In the genomic region with DNA sequence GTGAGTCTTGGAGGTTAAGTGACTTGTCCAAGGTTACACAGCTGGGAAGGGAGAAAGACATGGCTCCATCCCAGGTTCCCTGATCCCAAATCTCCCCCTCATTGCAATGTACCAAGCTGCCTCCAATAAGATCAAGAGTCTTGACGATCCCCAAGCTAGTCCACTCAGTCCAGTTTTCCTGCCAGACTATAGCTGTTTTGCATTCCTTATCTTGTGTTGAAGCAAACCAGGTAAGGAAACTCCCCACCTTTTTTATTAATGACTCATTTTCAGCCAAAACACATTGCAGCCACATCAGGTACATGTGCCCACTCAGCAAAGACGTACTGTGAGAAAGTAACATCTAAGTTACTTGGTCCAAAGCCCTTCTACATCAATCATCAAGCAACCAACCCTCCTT, we compare ENCODE assay signal across 8 cellular contexts. TPM values are rescaled to one million over a fixed set of nuclear protein-coding genes. Genes with fewer than 3 reads are reported as not detected.
A peak's percentile ranks its signal among the peaks of the same experiment; 100 is the strongest.
DNase-seq lines count a peak whose midpoint lies in the region; ATAC-seq and TF ChIP-seq lines count a peak whose summit lies in the region.

No MANE protein-coding gene starts in this region.

- peaks cover 33% of the 10 kb centered on the region for H3K4me1 Mint-ChIP-seq in activated T-helper 17 cell treated with anti-CD3 and anti-CD28 coated beads, Interleukin-2, amount 50 U/mL, for 72 hours
- peaks cover 22% of the 10 kb centered on the region for H3K4me1 Mint-ChIP-seq in WTC11

- DNase-seq in BJ (ENCODE audit: low read depth): peak; percentile 54
- no peak for DNase-seq in HCT116 (ENCODE audit: low read depth, low spot score)
- peak; percentile 96 for DNase-seq in kidney glomerular epithelial cell (lab: John Stamatoyannopoulos, UW)
- no peak for DNase-seq in right lobe of liver
- no peak for DNase-seq in WTC11 (ENCODE audit: low spot score)
- no peak for DNase-seq in head of caudate nucleus
- DNase-seq in HuH-7 (ENCODE audit: low spot score): no peak

- no peak overlapping the region for H3K9ac ChIP-seq in HCT116 (ENCODE audit: low read length)

- H3K27me3 ChIP-seq in BJ (ENCODE audit: control insufficient read depth, insufficient read depth, low read length) (no peaks in the 10 kb centered on the region), HCT116 (ENCODE audit: insufficient read depth, low read length) (no peaks in the 10 kb centered on the region), right lobe of liver (no peaks in the 10 kb centered on the region)

- H3K9me3 Mint-ChIP-seq in activated T-helper 17 cell treated with anti-CD3 and anti-CD28 coated beads, Interleukin-2, amount 50 U/mL, for 72 hours: no peaks in the 10 kb centered on the region
- no peaks in the 10 kb centered on the region for H3K9me3 Mint-ChIP-seq in WTC11

- H3K27me3 Mint-ChIP-seq in activated T-helper 17 cell treated with anti-CD3 and anti-CD28 coated beads, Interleukin-2, amount 50 U/mL, for 72 hours: no peaks in the 10 kb centered on the region
- H3K27me3 Mint-ChIP-seq in WTC11 (ENCODE audit: low read depth): no peaks in the 10 kb centered on the region

- H3K9me2 ChIP-seq in HCT116 (ENCODE audit: insufficient read depth): no peaks in the 10 kb centered on the region

- H3K36me3 ChIP-seq in BJ (ENCODE audit: control insufficient read depth, insufficient read depth, low read length) (no peaks in the 10 kb centered on the region), HCT116 (ENCODE audit: control insufficient read depth in 1 of 2, insufficient read depth in 2 of 2, low read length in 2 of 2) (no peaks in the 10 kb centered on the region), right lobe of liver (no peaks in the 10 kb centered on the region)

- CTCF ChIA-PET in BJ (lab: Yijun Ruan, JAX) (interaction anchor here (1.2 kb wide), 1 partner anchor 11 kb away, joined by 3 read pairs; no protein-coding TSS in a partner anchor), HCT116 (lab: Charles Lee) (no interaction called here), WTC11 (lab: Charles Lee) (no interaction called here)

- H3K27ac Mint-ChIP-seq in activated T-helper 17 cell treated with anti-CD3 and anti-CD28 coated beads, Interleukin-2, amount 50 U/mL, for 72 hours: peak overlapping the region; percentile 96
- H3K27ac Mint-ChIP-seq in WTC11: no peak overlapping the region

- 45% methylated on average over 2 of the region's 2 CpGs for WGBS in right lobe of liver (ENCODE audit: insufficient coverage, low coverage, low lambda C conversion rate, missing lambda C conversion rate)

- H3K4me3 ChIP-seq in BJ (ENCODE audit: low read depth, low read length) (no peak overlapping the region), HCT116 (replicated peaks in 1 of 2; ENCODE audit: low read depth in 1 of 2, low read length in 2 of 2) (no peak overlapping the region), right lobe of liver (no peak overlapping the region)

- ATAC-seq in HCT116: no peak
- ATAC-seq in activated T-helper 17 cell treated with anti-CD3 and anti-CD28 coated beads, Interleukin-2, amount 50 U/mL, for 72 hours (replicated peaks): peak; percentile 47
- no peak for ATAC-seq in right lobe of liver
- no peak for ATAC-seq in WTC11

- H4K20me1 ChIP-seq in HCT116 (ENCODE audit: insufficient read depth): no peaks in the 10 kb centered on the region

- peak overlapping the region; percentile 82 for H3K4me3 Mint-ChIP-seq in activated T-helper 17 cell treated with anti-CD3 and anti-CD28 coated beads, Interleukin-2, amount 50 U/mL, for 72 hours
- H3K4me3 Mint-ChIP-seq in WTC11: no peak overlapping the region

- no peaks in the 10 kb centered on the region for H3K79me2 ChIP-seq in HCT116 (ENCODE audit: insufficient read depth, low read length)

- H3K4me2 ChIP-seq in HCT116 (ENCODE audit: low read length): peak overlapping the region; percentile 8; the same call in 1 of the 2 replicates

- H3K4me1 ChIP-seq in HCT116 (ENCODE audit: control insufficient read depth in 1 of 2, insufficient read depth in 2 of 2, low read length in 2 of 2) (peaks cover 23 to 44% of the 10 kb centered on the region in 2 experiments), right lobe of liver (peaks cover 0 to 67% (median 26%) of the 10 kb centered on the region in 4 donors)

- POLR2A ChIA-PET in BJ (lab: Charles Lee) (no interaction called here), HCT116 (lab: Charles Lee) (no interaction called here), WTC11 (lab: Charles Lee) (no interaction called here)

- TF ChIP-seq POLR2A in HCT116 (IDR thresholded peaks at IDR 0.05; ENCODE audit: borderline replicate concordance, extremely low read depth, insufficient read depth, insufficient read length) (no peak), right lobe of liver (IDR thresholded peaks at IDR 0.05) (no peak)

- no TSS peak for BruUV-seq in HCT116 (replicated peaks; lab: Mats Ljungman, UMichigan)

- H3K27ac ChIP-seq in HCT116 (ENCODE audit: low read depth, low read length) (no peak overlapping the region), right lobe of liver (peak overlapping the region in 1 of 3 donors; percentile 1)

- RAD21 ChIA-PET in HCT116 (lab: Charles Lee; ENCODE audit: low non-redundant PET in 1 of 2, low total read pairs in 2 of 2, uncharacterized antibody in 2 of 2, unreplicated experiment in 2 of 2): interaction anchor here in 1 of 2 experiments (0.6 kb wide), 1 partner anchor 228 kb away, joined by 4 read pairs; no protein-coding TSS in a partner anchor

- TF ChIP-seq CTCF in BJ (IDR thresholded peaks at IDR 0.05; ENCODE audit: insufficient read depth, low read depth, low read length) (no peak), HCT116 (IDR thresholded peaks at IDR 0.05 in 2 of 3, conservative IDR thresholded peaks at IDR 0.05 in 1 of 3; ENCODE audit: borderline replicate concordance in 1 of 3, insufficient read depth in 1 of 3, low read depth in 2 of 3, low read length in 2 of 3) (no peak), right lobe of liver (IDR thresholded peaks at IDR 0.05) (no peak), WTC11 (IDR thresholded peaks at IDR 0.05) (no peak)

- H3K9me3 ChIP-seq in HCT116 (ENCODE audit: control insufficient read depth in 1 of 2, insufficient read depth in 1 of 2, low read depth in 1 of 2, low read length in 2 of 2): no peaks in the 10 kb centered on the region
- H3K9me3 ChIP-seq in right lobe of liver: no peaks in the 10 kb centered on the region

- intact Hi-C loops in HCT116 (cut with micrococcal nuclease) (no loop called here), right lobe of liver (cut with DNase I) (no loop called here), head of caudate nucleus (cut with DNase I) (no loop called here)

- no peak overlapping the region for H2AFZ ChIP-seq in HCT116 (ENCODE audit: low read depth, low read length, poor library complexity, severe bottlenecking)

- no peaks in the 10 kb centered on the region for H3K36me3 Mint-ChIP-seq in activated T-helper 17 cell treated with anti-CD3 and anti-CD28 coated beads, Interleukin-2, amount 50 U/mL, for 72 hours (ENCODE audit: low read depth)
- no peaks in the 10 kb centered on the region for H3K36me3 Mint-ChIP-seq in WTC11

- TF ChIP-seq RAD21 in HCT116 (IDR thresholded peaks at IDR 0.05; ENCODE audit: low read depth): no peak

TF ChIP-seq in HCT116, 20 proteins besides CTCF, POLR2A, EP300 and RAD21:
- no peak for TF ChIP-seq TCF7L2 (IDR thresholded peaks at IDR 0.05; ENCODE audit: borderline replicate concordance, extremely low read depth, insufficient read depth, insufficient read length)
- no peak for TF ChIP-seq ZFX (IDR thresholded peaks at IDR 0.05)
- TF ChIP-seq CBX3 (IDR thresholded peaks at IDR 0.05; ENCODE audit: low read depth): no peak

TF ChIP-seq in WTC11, 78 proteins besides CTCF, POLR2A, EP300 and RAD21:
- TF ChIP-seq MYBL2 (CRISPR knock-in tag; IDR thresholded peaks at IDR 0.05): no peak
- no peak for TF ChIP-seq GTF2I (CRISPR knock-in tag; conservative IDR thresholded peaks at IDR 0.05)
- TF ChIP-seq CREM (CRISPR knock-in tag; IDR thresholded peaks at IDR 0.05): no peak
- no peak for TF ChIP-seq ATF1 (CRISPR knock-in tag; IDR thresholded peaks at IDR 0.05)
- TF ChIP-seq RORB (CRISPR knock-in tag; IDR thresholded peaks at IDR 0.05): no peak
- TF ChIP-seq, protein P1, sequence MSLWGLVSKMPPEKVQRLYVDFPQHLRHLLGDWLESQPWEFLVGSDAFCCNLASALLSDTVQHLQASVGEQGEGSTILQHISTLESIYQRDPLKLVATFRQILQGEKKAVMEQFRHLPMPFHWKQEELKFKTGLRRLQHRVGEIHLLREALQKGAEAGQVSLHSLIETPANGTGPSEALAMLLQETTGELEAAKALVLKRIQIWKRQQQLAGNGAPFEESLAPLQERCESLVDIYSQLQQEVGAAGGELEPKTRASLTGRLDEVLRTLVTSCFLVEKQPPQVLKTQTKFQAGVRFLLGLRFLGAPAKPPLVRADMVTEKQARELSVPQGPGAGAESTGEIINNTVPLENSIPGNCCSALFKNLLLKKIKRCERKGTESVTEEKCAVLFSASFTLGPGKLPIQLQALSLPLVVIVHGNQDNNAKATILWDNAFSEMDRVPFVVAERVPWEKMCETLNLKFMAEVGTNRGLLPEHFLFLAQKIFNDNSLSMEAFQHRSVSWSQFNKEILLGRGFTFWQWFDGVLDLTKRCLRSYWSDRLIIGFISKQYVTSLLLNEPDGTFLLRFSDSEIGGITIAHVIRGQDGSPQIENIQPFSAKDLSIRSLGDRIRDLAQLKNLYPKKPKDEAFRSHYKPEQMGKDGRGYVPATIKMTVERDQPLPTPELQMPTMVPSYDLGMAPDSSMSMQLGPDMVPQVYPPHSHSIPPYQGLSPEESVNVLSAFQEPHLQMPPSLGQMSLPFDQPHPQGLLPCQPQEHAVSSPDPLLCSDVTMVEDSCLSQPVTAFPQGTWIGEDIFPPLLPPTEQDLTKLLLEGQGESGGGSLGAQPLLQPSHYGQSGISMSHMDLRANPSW (CRISPR knock-in tag; conservative IDR thresholded peaks at IDR 0.05; ENCODE audit: low read depth): no peak
- TF ChIP-seq SMAD3 (CRISPR knock-in tag; IDR thresholded peaks at IDR 0.05; ENCODE audit: borderline replicate concordance): no peak
- TF ChIP-seq GABPB1 (CRISPR knock-in tag; IDR thresholded peaks at IDR 0.05): no peak
- TF ChIP-seq SOX15 (CRISPR knock-in tag; IDR thresholded peaks at IDR 0.05): no peak
- TF ChIP-seq EMX1 (CRISPR knock-in tag; IDR thresholded peaks at IDR 0.05): no peak
- TF ChIP-seq ZNF263 (CRISPR knock-in tag; IDR thresholded peaks at IDR 0.05; ENCODE audit: low read depth): no peak

RNA-seq across cellular contexts. Expression of a gene that starts 41.9 kb away (rescaled TPM):
- polyA plus RNA-seq in BJ (2011; rRNA removed): 0.31 and 0.56 TPM in 2 replicates
- polyA minus RNA-seq in BJ (2011; rRNA and poly(A)+ RNA removed): 0.28 and 0.82 TPM in 2 replicates
- total RNA-seq in HCT116 (2021; ENCODE audit: unreplicated experiment) (not detected), right lobe of liver (100 to 1,000 TPM in 2 of 6 experiments, 10 to 100 TPM in 4; 31.1 to 213 (median 86.1) TPM), WTC11 (2021) (not detected in 3 replicates)
- 0.10 and 0.12 TPM in 2 replicates for polyA plus RNA-seq in HCT116 (2012)
- under 1 TPM; 0.17 to 0.26 TPM for total RNA-seq in activated T-helper 17 cell treated with anti-CD3 and anti-CD28 coated beads, Interleukin-2, amount 50 U/mL, for 72 hours

Comparison
In these comparisons a context has a peak if more than half of its experiments do, and no peak if none do; other contexts are left out.
1. DNase-seq: peak in BJ (single experiment) and kidney glomerular epithelial cell (single experiment); none in HCT116 (single experiment), right lobe of liver (0 of 3), WTC11 (single experiment), head of caudate nucleus (0 of 42) and HuH-7 (single experiment).
2. RNA of a gene that starts 41.9 kb away (total RNA-seq): 31.1 to 213 TPM in right lobe of liver; 0.17 to 0.26 TPM in activated T-helper 17 cell treated with anti-CD3 and anti-CD28 coated beads, Interleukin-2, amount 50 U/mL, for 72 hours, not detected in WTC11 and not detected in HCT116 (single experiment); every median in the first group is over 10 times any median in the second.